In genomic region chr12:11804130-11804529, GRCh38 we compare ENCODE assay signal across 16 cellular contexts.
"Had no signal": no experiment of that assay in that cellular context is flagged by ENCODE, and none has a peak within 500 bp of the region (broad histone marks: within the 10 kb centered on the region; RNA-seq: fewer than 3 reads in every experiment).

No MANE protein-coding gene starts in this region.

- H3K36me3 Mint-ChIP-seq: natural killer cell had no signal

- H3K36me3 ChIP-seq: right atrium auricular region, thyroid gland, uterus had no signal

- H3K4me3 Mint-ChIP-seq: activated CD4-positive, alpha-beta T cell treated with anti-CD3 and anti-CD28 coated beads, Interleukin-2, amount 10 ng/mL, durations not matched to agents 7 days and 5 days; activated naive CD8-positive, alpha-beta T cell treated with anti-CD3 and anti-CD28 coated beads for 36 hours; natural killer cell had no signal

- H3K27ac Mint-ChIP-seq: activated CD4-positive, alpha-beta T cell treated with anti-CD3 and anti-CD28 coated beads, Interleukin-2, amount 10 ng/mL, durations not matched to agents 7 days and 5 days; activated naive CD8-positive, alpha-beta T cell treated with anti-CD3 and anti-CD28 coated beads for 36 hours; natural killer cell had no signal

- H3K27me3 Mint-ChIP-seq: activated CD4-positive, alpha-beta T cell treated with anti-CD3 and anti-CD28 coated beads, Interleukin-2, amount 10 ng/mL, durations not matched to agents 7 days and 5 days; activated naive CD8-positive, alpha-beta T cell treated with anti-CD3 and anti-CD28 coated beads for 36 hours had no signal

- H3K27me3 ChIP-seq: foreskin keratinocyte, right atrium auricular region, thyroid gland, uterus had no signal

- H3K4me3 ChIP-seq: right atrium auricular region, skin epidermis, thyroid gland, uterus had no signal

- H3K27ac ChIP-seq: foreskin keratinocyte, right atrium auricular region, thyroid gland, uterus had no signal

- ATAC-seq: esophagus mucosa, foreskin keratinocyte, left lobe of liver, natural killer cell had no signal

- H3K9me3 ChIP-seq: right atrium auricular region, thyroid gland, uterus had no signal

- H3K4me1 ChIP-seq: thyroid gland, uterus had no signal

- DNase-seq: activated CD4-positive, alpha-beta T cell treated with anti-CD3 and anti-CD28 coated beads, Interleukin-2, amount 10 ng/mL, durations not matched to agents 7 days and 5 days; activated effector memory CD4-positive, alpha-beta T cell treated with anti-CD3 and anti-CD28 coated beads, Interleukin-2, amount 50 U/mL, for 16 hours; activated naive CD8-positive, alpha-beta T cell treated with anti-CD3 and anti-CD28 coated beads for 36 hours; activated T-cell treated with anti-CD3 and anti-CD28 coated beads, Interleukin-2, amount 50 U/mL, for 1 hour; cerebellar nuclear complex; foreskin keratinocyte; head of caudate nucleus; mammary epithelial cell; natural killer cell; nucleus accumbens; thyroid gland; uterus had no signal

- H3K9me3 Mint-ChIP-seq: activated CD4-positive, alpha-beta T cell treated with anti-CD3 and anti-CD28 coated beads, Interleukin-2, amount 10 ng/mL, durations not matched to agents 7 days and 5 days; activated naive CD8-positive, alpha-beta T cell treated with anti-CD3 and anti-CD28 coated beads for 36 hours; natural killer cell had no signal
